Comparison of ENCODE assay signal across 19 cellular contexts in the genomic region with DNA sequence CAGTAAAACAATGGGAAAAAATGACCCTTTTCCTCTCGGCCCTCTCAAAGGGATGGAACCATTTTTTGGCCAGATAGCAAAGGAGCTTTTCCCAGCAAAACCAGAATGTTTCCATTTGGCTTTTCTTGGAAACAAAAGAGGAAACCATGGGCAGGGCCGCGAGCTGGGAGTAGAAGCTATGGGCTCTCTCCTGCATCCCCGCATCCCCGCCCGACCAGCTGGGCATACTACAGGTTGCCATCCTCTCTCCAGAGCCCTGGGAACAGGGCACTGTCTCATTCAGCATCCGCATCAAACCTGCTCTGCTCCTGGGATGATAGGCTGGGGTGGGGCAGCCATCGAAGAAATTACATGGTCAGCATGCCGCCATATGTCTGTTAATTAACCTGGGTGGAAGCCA. TPM values are rescaled to one million over a fixed set of nuclear protein-coding genes. Genes with fewer than 3 reads are reported as not detected.
DNase-seq lines count a peak whose midpoint lies in the region; ATAC-seq, FAIRE-seq and TF ChIP-seq lines count a peak whose summit lies in the region.
"Had no signal": no experiment of that assay in that cellular context is flagged by ENCODE, and none has a peak within 500 bp of the region (broad histone marks: within the 10 kb centered on the region; RNA-seq: fewer than 3 reads in every experiment).

No MANE protein-coding gene starts in this region.

- H3K27me3 ChIP-seq in left ventricle myocardium inferior (ENCODE audit: low read depth), result no peaks in the 10 kb centered on the region
- no peaks in the 10 kb centered on the region for H3K27me3 ChIP-seq in keratinocyte (ENCODE audit: control insufficient read depth, extremely low read depth, insufficient read depth, low read length)
- H3K27me3 ChIP-seq in skeletal muscle tissue (ENCODE audit: control insufficient read depth in 3 of 3, insufficient read depth in 3 of 3, low read length in 3 of 3), result no peaks in the 10 kb centered on the region
- H3K27me3 ChIP-seq in aorta (ENCODE audit: control insufficient read depth in 1 of 2, insufficient read depth in 2 of 2, low read length in 1 of 2), result no peaks in the 10 kb centered on the region
- H3K27me3 ChIP-seq: hepatocyte, SJSA1 had no signal

- WGBS in aorta, 2 donors, result 62 to 71% methylated on average over 9 of the region's 9 CpGs

- H3K4me1 ChIP-seq in left ventricle myocardium inferior (peaks cover 99% of the 10 kb centered on the region), keratinocyte (ENCODE audit: control insufficient read depth, extremely low read depth, insufficient read depth, low read length) (peaks cover 91% of the 10 kb centered on the region), skeletal muscle tissue (ENCODE audit: control insufficient read depth in 3 of 3, insufficient read depth in 3 of 3, low read length in 3 of 3) (peaks cover 36 to 53% (median 49%) of the 10 kb centered on the region in 3 donors), aorta (ENCODE audit: control insufficient read depth in 1 of 2, insufficient read depth in 2 of 2, low read length in 2 of 2) (peaks cover 13 to 17% of the 10 kb centered on the region in 2 donors)

- intact Hi-C loops in left ventricle myocardium inferior (cut with micrococcal nuclease), result no loop called here
- intact Hi-C loops in Right ventricle myocardium superior (cut with DNase I), result no loop called here
- intact Hi-C loops in aorta (cut with DNase I), result no loop called here

- no peak for TF ChIP-seq CTCF in left ventricle myocardium inferior (IDR thresholded peaks at IDR 0.05; ENCODE audit: borderline replicate concordance)
- no peak for TF ChIP-seq CTCF in keratinocyte (optimal IDR thresholded peaks at IDR 0.05 in 1 of 3, IDR thresholded peaks at IDR 0.05 in 1 of 3, conservative IDR thresholded peaks at IDR 0.05 in 1 of 3; ENCODE audit: extremely low read depth in 1 of 3, insufficient read depth in 2 of 3, low read length in 3 of 3)

- H4K20me1 ChIP-seq in keratinocyte (ENCODE audit: control insufficient read depth, extremely low read depth, insufficient read depth, low read length), result no peaks in the 10 kb centered on the region

- peaks cover 84% of the 10 kb centered on the region for H3K79me2 ChIP-seq in keratinocyte (ENCODE audit: control insufficient read depth, insufficient read depth, low read length)

- H3K9ac ChIP-seq in keratinocyte (ENCODE audit: control insufficient read depth, extremely low read depth, insufficient read depth, low read length) (peak overlapping the region; percentile 25), skeletal muscle tissue (ENCODE audit: low read depth in 1 of 3, low read length in 3 of 3) (no peak overlapping the region)

- H3K4me3 ChIP-seq in left ventricle myocardium inferior, result no peak overlapping the region
- no peak overlapping the region for H3K4me3 ChIP-seq in keratinocyte (ENCODE audit: control insufficient read depth in 2 of 3, extremely low read depth in 1 of 3, insufficient read depth in 2 of 3, low read depth in 1 of 3, low read length in 3 of 3)
- no peak overlapping the region for H3K4me3 ChIP-seq in skeletal muscle tissue (ENCODE audit: low read length in 3 of 3)
- no peak overlapping the region for H3K4me3 ChIP-seq in aorta (ENCODE audit: low read length in 2 of 2)
- H3K4me3 ChIP-seq: hepatocyte, SJSA1 had no signal

- H3K36me3 ChIP-seq in left ventricle myocardium inferior (peaks cover 9% of the 10 kb centered on the region), keratinocyte (ENCODE audit: control insufficient read depth in 2 of 2, extremely low read depth in 1 of 2, insufficient read depth in 2 of 2, low read length in 2 of 2) (peaks cover 19 to 36% of the 10 kb centered on the region in 2 experiments), skeletal muscle tissue (ENCODE audit: control insufficient read depth in 3 of 3, insufficient read depth in 3 of 3, low read length in 3 of 3) (no peaks in the 10 kb centered on the region), aorta (ENCODE audit: control insufficient read depth in 1 of 2, insufficient read depth in 2 of 2, low read length in 1 of 2) (no peaks in the 10 kb centered on the region)

- no peak overlapping the region for H3K4me2 ChIP-seq in keratinocyte (ENCODE audit: control insufficient read depth, extremely low read depth, insufficient read depth, low read depth, low read length)
- H3K4me2 ChIP-seq: hepatocyte had no signal

- peak overlapping the region; percentile 90 for H3K27ac ChIP-seq in left ventricle myocardium inferior (replicated peaks)
- H3K27ac ChIP-seq in keratinocyte (ENCODE audit: control insufficient read depth, insufficient read depth, low read length), result peak overlapping the region; percentile 41
- peak overlapping the region; percentile 46 for H3K27ac ChIP-seq in skeletal muscle tissue (ENCODE audit: low read depth, low read length)
- H3K27ac ChIP-seq in aorta (ENCODE audit: low read depth in 1 of 2, low read length in 2 of 2), result peak overlapping the region; percentile 51 to 62
- H3K27ac ChIP-seq: SJSA1 had no signal

- ATAC-seq in Right ventricle myocardium superior (ENCODE audit: poor library complexity) (no peak), aorta (ENCODE audit: low FRiP score) (no peak), GM18519 (IDR thresholded peaks at IDR 0.05; ENCODE audit: low FRiP score, unreplicated experiment) (no peak)
- ATAC-seq: activated CD4-positive, CD25-positive, alpha-beta regulatory T cell treated with anti-CD3 and anti-CD28 coated beads, Interleukin-2, amount 50 U/mL, for 24 hours had no signal

- FAIRE-seq in keratinocyte (lab: Jason Lieb, UNC), result no peak
- FAIRE-seq: GM12891, HTR-8/SVneo had no signal

- dilution Hi-C loops in keratinocyte (cut with MboI; ENCODE audit: extremely low pct_ligation_motif_present, low sequenced_read_pairs), result no loop called here

- no peak overlapping the region for H2AFZ ChIP-seq in keratinocyte (ENCODE audit: control insufficient read depth, low read length)
- H2AFZ ChIP-seq: hepatocyte had no signal

- DNase-seq in left ventricle myocardium inferior (no peak), Right ventricle myocardium superior (no peak), keratinocyte (ENCODE audit: low read depth, low spot score) (no peak), aorta (no peak), islet precursor cell (no peak), DMS79 (lab: John Stamatoyannopoulos, UW) (no peak)
- DNase-seq: Kasumi-1; NCI-H526 treated with DMSO at 0.1 percent for 48 hours; occipital lobe; OCI-M1; stimulated activated CD4-positive, alpha-beta T cell treated with anti-CD3 and anti-CD28 coated beads, Interleukin-4, amount 100 ng/mL, for 24 hours; T-helper 2 cell had no signal

- H3K9me3 ChIP-seq in left ventricle myocardium inferior (replicated peaks) (no peaks in the 10 kb centered on the region), keratinocyte (ENCODE audit: control insufficient read depth, low read depth, low read length) (no peaks in the 10 kb centered on the region), skeletal muscle tissue (ENCODE audit: control insufficient read depth in 3 of 3, low read length in 3 of 3) (no peaks in the 10 kb centered on the region), aorta (ENCODE audit: control insufficient read depth, low read length) (no peaks in the 10 kb centered on the region)

- no peaks in the 10 kb centered on the region for H3K9me1 ChIP-seq in keratinocyte (ENCODE audit: control insufficient read depth, extremely low read depth, insufficient read depth, low read length)

RNA-seq across cellular contexts. Expression of a gene that starts 20.9 kb away (rescaled TPM):
- 55.5 TPM for total RNA-seq in left ventricle myocardium inferior
- 51.9 TPM for total RNA-seq in Right ventricle myocardium superior
- polyA plus RNA-seq in keratinocyte, result 922 to 1,166 TPM (median 1,084 TPM) in 3 replicates
- 172 TPM for polyA plus RNA-seq in keratinocyte (2011; ENCODE audit: low read depth)
- 591 and 749 TPM in 2 replicates for polyA plus RNA-seq in keratinocyte (2011; cell fraction: cytosol; rRNA removed)
- polyA plus RNA-seq in keratinocyte (2011; cell fraction: nucleus; rRNA removed), result 1,144 and 1,488 TPM in 2 replicates
- 605 and 776 TPM in 2 replicates for polyA plus RNA-seq in keratinocyte (2012; ENCODE audit: low replicate concordance)
- 431 to 802 TPM (median 750 TPM) in 3 replicates for polyA minus RNA-seq in keratinocyte
- polyA minus RNA-seq in keratinocyte (2011; cell fraction: cytosol; rRNA and poly(A)+ RNA removed), result 467 TPM
- polyA minus RNA-seq in keratinocyte (2011; cell fraction: nucleus; rRNA and poly(A)+ RNA removed), result 442 and 537 TPM in 2 replicates
- 62.6 TPM for total RNA-seq in skeletal muscle tissue
- total RNA-seq in aorta, result 100 to 1,000 TPM; 285 to 303 TPM
- polyA plus RNA-seq in aorta, result 100 to 1,000 TPM; 267 to 506 TPM
